In genomic region chr12:96235497-96235826, GRCh38 we compare ENCODE assay signal across 12 cellular contexts. TPM values are rescaled to one million over a fixed set of nuclear protein-coding genes. Genes with fewer than 3 reads are reported as not detected.
DNase-seq lines count a peak whose midpoint lies in the region; ATAC-seq and TF ChIP-seq lines count a peak whose summit lies in the region.
"Had no signal": no experiment of that assay in that cellular context is flagged by ENCODE, and none has a peak within 500 bp of the region (broad histone marks: within the 10 kb centered on the region; RNA-seq: fewer than 3 reads in every experiment).

No MANE protein-coding gene starts in this region.

- TF ChIP-seq CTCF in suprapubic skin (IDR thresholded peaks at IDR 0.05) (no peak), omental fat pad (IDR thresholded peaks at IDR 0.05) (no peak)

- TF ChIP-seq POLR2A in suprapubic skin (IDR thresholded peaks at IDR 0.05) = no peak

- no peaks in the 10 kb centered on the region for H3K36me3 ChIP-seq in suprapubic skin
- H3K36me3 ChIP-seq: cardiac muscle cell had no signal

- H3K4me3 ChIP-seq in suprapubic skin = no peak overlapping the region
- H3K4me3 ChIP-seq: cardiac muscle cell had no signal

- ATAC-seq in T-helper 17 cell = no peak
- ATAC-seq in HG02840 (IDR thresholded peaks at IDR 0.05; ENCODE audit: low FRiP score, unreplicated experiment) = no peak
- ATAC-seq in omental fat pad (ENCODE audit: low FRiP score) = no peak

- WGBS in suprapubic skin = 83% methylated on average over 5 of the region's 5 CpGs

- no peaks in the 10 kb centered on the region for H3K9me3 ChIP-seq in T-helper 17 cell (ENCODE audit: control insufficient read depth, low read length, poor library complexity, severe bottlenecking)
- H3K9me3 ChIP-seq in suprapubic skin = no peaks in the 10 kb centered on the region

- peak overlapping the region; percentile 84 for H3K27ac ChIP-seq in suprapubic skin
- H3K27ac ChIP-seq: cardiac muscle cell had no signal

- H3K4me3 Mint-ChIP-seq in activated T-cell treated with anti-CD3 and anti-CD28 coated beads, Interleukin-2, amount 50 U/mL, for 24 hours = no peak overlapping the region
- H3K4me3 Mint-ChIP-seq in T-helper 17 cell (peak overlapping the region; percentile 83), immature natural killer cell (peak overlapping the region in 4 of 5 donors; percentile 25 to 71 (median 44))

- H3K4me1 ChIP-seq in suprapubic skin = peaks cover 78% of the 10 kb centered on the region

- H3K9me3 Mint-ChIP-seq in activated T-cell treated with anti-CD3 and anti-CD28 coated beads, Interleukin-2, amount 50 U/mL, for 24 hours = no peaks in the 10 kb centered on the region
- H3K9me3 Mint-ChIP-seq in immature natural killer cell = no peaks in the 10 kb centered on the region
- H3K9me3 Mint-ChIP-seq: activated T-helper 1 cell treated with anti-CD3 and anti-CD28 coated beads, Interleukin-12 subunit alpha, Interleukin-12 subunit beta, Interleukin-2, Interleukin-4 antibody, amounts not matched to agents 30 ng/mL and 10 ng/mL and 1 ng/mL, durations not matched to agents 14 hours and 24 hours and 36 hours had no signal

- H3K27ac Mint-ChIP-seq in activated T-cell treated with anti-CD3 and anti-CD28 coated beads, Interleukin-2, amount 50 U/mL, for 24 hours = peak overlapping the region; percentile 69
- no peak overlapping the region for H3K27ac Mint-ChIP-seq in T-helper 17 cell
- peak overlapping the region; percentile 39 to 99 (median 82) for H3K27ac Mint-ChIP-seq in immature natural killer cell

- no peaks in the 10 kb centered on the region for H3K27me3 ChIP-seq in suprapubic skin
- H3K27me3 ChIP-seq: cardiac muscle cell had no signal

- H3K4me1 Mint-ChIP-seq in activated T-cell treated with anti-CD3 and anti-CD28 coated beads, Interleukin-2, amount 50 U/mL, for 24 hours (ENCODE audit: low read depth) = peaks cover 66% of the 10 kb centered on the region
- H3K4me1 Mint-ChIP-seq in T-helper 17 cell (peaks cover 56% of the 10 kb centered on the region), immature natural killer cell (peaks cover 56 to 67% of the 10 kb centered on the region in 2 donors)

- no peak for DNase-seq in activated T-cell treated with anti-CD3 and anti-CD28 coated beads, Interleukin-2, amount 50 U/mL, for 24 hours
- DNase-seq in activated T-cell treated with anti-CD3 and anti-CD28 coated beads for 4 hours (no peak), T-helper 17 cell (no peak), immature natural killer cell (peak in 1 of 3 donors; percentile 28), suprapubic skin (ENCODE audit: low spot score in 2 of 2) (no peak), omental fat pad (ENCODE audit: low spot score) (no peak), T-helper 9 cell (no peak)
- DNase-seq: activated CD4-positive, CD25-positive, alpha-beta regulatory T cell; SIG-M5 had no signal

- H3K36me3 Mint-ChIP-seq in activated T-cell treated with anti-CD3 and anti-CD28 coated beads, Interleukin-2, amount 50 U/mL, for 24 hours (ENCODE audit: low read depth) = peaks cover 64% of the 10 kb centered on the region
- H3K36me3 Mint-ChIP-seq in T-helper 17 cell (ENCODE audit: low read depth) (peaks cover 10% of the 10 kb centered on the region), immature natural killer cell (peaks cover 0 to 8% (median 7%) of the 10 kb centered on the region in 3 donors)

- no peak for TF ChIP-seq EP300 in suprapubic skin (IDR thresholded peaks at IDR 0.05)

- no peaks in the 10 kb centered on the region for H3K27me3 Mint-ChIP-seq in activated T-cell treated with anti-CD3 and anti-CD28 coated beads, Interleukin-2, amount 50 U/mL, for 24 hours
- no peaks in the 10 kb centered on the region for H3K27me3 Mint-ChIP-seq in T-helper 17 cell
- peaks cover 6 to 11% (median 8%) of the 10 kb centered on the region in 3 donors for H3K27me3 Mint-ChIP-seq in immature natural killer cell (ENCODE audit: low read depth in 3 of 3)

RNA-seq across cellular contexts. Expression of gene ELK3, which starts 41.3 kb away (rescaled TPM):
- total RNA-seq in T-helper 17 cell = 10 to 100 TPM; 68.8 to 71.2 TPM
- 10 to 100 TPM in 1 of 3 donors, 1 to 10 TPM in 2; 4.7 to 21.7 (median 6.9) TPM for polyA plus RNA-seq in immature natural killer cell
- 10 to 100 TPM in 3 of 4 donors, 1 to 10 TPM in 1; 10.0 to 13.5 (median 11.0) TPM for total RNA-seq in suprapubic skin
- 10 to 100 TPM; 22.4 to 69.7 (median 37.9) TPM for total RNA-seq in omental fat pad
